8 cellular contexts compared by ENCODE assay signal in the genomic region with DNA sequence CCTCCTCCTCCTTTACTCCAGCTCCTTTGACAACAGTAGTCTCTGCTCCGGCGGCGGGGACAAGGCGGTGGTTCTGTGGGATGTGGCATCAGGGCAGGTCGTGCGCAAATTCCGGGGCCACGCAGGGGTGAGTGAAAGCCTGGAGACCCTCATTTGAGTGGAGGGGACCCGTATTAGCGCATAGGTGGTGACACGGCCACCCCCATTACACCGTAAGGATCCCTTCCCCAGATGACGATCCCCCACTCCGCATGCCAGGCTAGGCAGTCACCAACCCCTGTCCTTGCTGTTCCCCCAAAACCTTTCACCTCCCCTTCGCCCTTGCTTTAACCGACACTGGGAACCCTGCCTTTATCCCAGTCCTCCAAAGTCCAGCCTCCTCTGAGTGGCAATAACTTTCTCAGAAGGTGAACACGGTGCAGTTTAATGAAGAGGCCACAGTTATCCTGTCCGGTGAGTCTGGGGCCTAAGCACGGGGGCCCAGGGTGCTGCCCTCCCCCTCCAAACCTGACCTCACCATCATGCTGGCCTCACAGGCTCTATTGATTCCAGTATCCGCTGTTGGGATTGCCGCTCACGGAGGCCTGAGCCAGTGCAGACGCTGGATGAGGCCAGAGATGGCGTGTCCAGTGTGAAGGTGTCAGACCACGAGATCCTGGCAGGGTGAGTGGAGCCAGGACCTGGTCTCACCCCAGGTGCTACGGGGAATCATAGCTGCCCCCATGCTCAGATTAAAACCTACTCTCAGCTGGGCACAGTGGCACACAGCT. TPM values are rescaled to one million over a fixed set of nuclear protein-coding genes. Genes with fewer than 3 reads are reported as not detected.
A peak's percentile ranks its signal among the peaks of the same experiment; 100 is the strongest.
DNase-seq lines count a peak whose midpoint lies in the region; ATAC-seq, FAIRE-seq and TF ChIP-seq lines count a peak whose summit lies in the region.

No MANE protein-coding gene starts in this region.

- TF ChIP-seq CTCF in ascending aorta (IDR thresholded peaks at IDR 0.05) (no peak), HepG2 (CRISPR knock-in tag; IDR thresholded peaks at IDR 0.05) (no peak)

- peaks cover 40% of the 10 kb centered on the region for H3K36me3 Mint-ChIP-seq in activated CD4-positive, alpha-beta T cell treated with anti-CD3 and anti-CD28 coated beads for 36 hours (ENCODE audit: low read depth)

- H3K27ac Mint-ChIP-seq in activated CD4-positive, alpha-beta T cell treated with anti-CD3 and anti-CD28 coated beads for 36 hours = peak overlapping the region; percentile 100

- H3K27ac ChIP-seq in ascending aorta (peak overlapping the region; percentile 95 to 100), HepG2 (ENCODE audit: extremely low read length, insufficient read depth, low read length) (peak overlapping the region; percentile 88), thymus (ENCODE audit: low read depth) (peak overlapping the region; percentile 91)

- H3K9me3 ChIP-seq in ascending aorta (no peaks in the 10 kb centered on the region), HepG2 (ENCODE audit: low read length) (no peaks in the 10 kb centered on the region), thymus (ENCODE audit: control insufficient read depth) (no peaks in the 10 kb centered on the region)

- WGBS in HepG2 (ENCODE audit: low lambda C conversion rate) = 89% methylated on average over 14 of the region's 26 CpGs
- 51% methylated on average over 26 of the region's 26 CpGs for WGBS in thymus

- no peak for FAIRE-seq in HepG2 (lab: Jason Lieb, UNC)

- BruUV-seq in HepG2 (replicated peaks; lab: Mats Ljungman, UMichigan) = no TSS peak

- H3K27me3 Mint-ChIP-seq in activated CD4-positive, alpha-beta T cell treated with anti-CD3 and anti-CD28 coated beads for 36 hours = no peaks in the 10 kb centered on the region

- CTCF ChIA-PET in activated CD4-positive, alpha-beta T cell treated with anti-CD3 and anti-CD28 coated beads for 36 hours (lab: Charles Lee) = interaction anchor here (1.0 to 1.7 kb wide), 3 partner anchors 9 to 111 kb away, joined by 3 to 7 read pairs (median 6); no protein-coding TSS in a partner anchor
- CTCF ChIA-PET in HepG2 (lab: Yijun Ruan, JAX; ENCODE audit: low intra/inter-chr PET ratio, low total read pairs) = interaction anchor here (2.6 kb wide), 1 partner anchor 106 kb away, joined by 17 read pairs; no protein-coding TSS in a partner anchor

- no peak for ATAC-seq in activated CD4-positive, alpha-beta T cell treated with anti-CD3 and anti-CD28 coated beads for 36 hours
- ATAC-seq in HepG2 (no peak), GM18868 (IDR thresholded peaks at IDR 0.05; ENCODE audit: unreplicated experiment) (no peak)

- intact Hi-C loops in activated CD4-positive, alpha-beta T cell treated with anti-CD3 and anti-CD28 coated beads for 36 hours (cut with DNase I, micrococcal nuclease) = loop anchor here in 1 of 2 experiments (5.0 kb wide), 1 partner anchor 468 kb away; no protein-coding TSS in a partner anchor
- intact Hi-C loops in ascending aorta (cut with DNase I) (loop anchor here (10.0 kb wide), 1 partner anchor 616 kb away; a partner anchor contains a TSS), HepG2 (cut with micrococcal nuclease; ENCODE audit: unreplicated experiment) (no loop called here)

- H3K4me3 ChIP-seq in ascending aorta (peak overlapping the region; percentile 71 to 92), HepG2 (replicated peaks in 1 of 3; ENCODE audit: insufficient read depth in 1 of 3, low read depth in 2 of 3, low read length in 3 of 3) (peak overlapping the region; percentile 77 to 96 (median 96)), thymus (ENCODE audit: low read length) (peak overlapping the region; percentile 92)

- TF ChIP-seq RAD21 in HepG2 (CRISPR knock-in tag; IDR thresholded peaks at IDR 0.05) = no peak

- no peak for DNase-seq in activated CD4-positive, alpha-beta T cell treated with anti-CD3 and anti-CD28 coated beads for 36 hours
- DNase-seq in activated CD4-positive, alpha-beta T cell treated with anti-CD3 and anti-CD28 coated beads, Interleukin-2, amount 50 U/mL, for 48 hours = no peak
- DNase-seq in ascending aorta (ENCODE audit: low spot score in 2 of 2) (no peak), HepG2 (ENCODE audit: low spot score) (no peak), SIG-M5 treated with dmso at 0.1 percent for 504 hours (lab: John Stamatoyannopoulos, UW; ENCODE audit: unreplicated experiment) (no peak), T-helper 9 cell (no peak)

- peaks cover 34% of the 10 kb centered on the region for H3K79me2 ChIP-seq in HepG2 (ENCODE audit: insufficient read depth, low read length)

- peak overlapping the region; percentile 86 for H3K4me3 Mint-ChIP-seq in activated CD4-positive, alpha-beta T cell treated with anti-CD3 and anti-CD28 coated beads for 36 hours

- in situ Hi-C loops in HepG2 (cut with HindIII; ENCODE audit: extremely low pct_ligation_motif_present, low pct_unique_long_range_greater_than_20kb) = loop anchor here (5.0 kb wide), 1 partner anchor 108 kb away; no protein-coding TSS in a partner anchor

- H3K27me3 ChIP-seq in ascending aorta (no peaks in the 10 kb centered on the region), HepG2 (ENCODE audit: control insufficient read depth in 1 of 2, insufficient read depth in 2 of 2, low read length in 2 of 2) (no peaks in the 10 kb centered on the region; a peak in 1 of 5 replicates), thymus (ENCODE audit: control insufficient read depth, insufficient read depth) (no peaks in the 10 kb centered on the region)

- no peaks in the 10 kb centered on the region for H4K20me1 ChIP-seq in HepG2 (ENCODE audit: insufficient read depth, low read length)

- POLR2A ChIA-PET in activated CD4-positive, alpha-beta T cell treated with anti-CD3 and anti-CD28 coated beads for 36 hours (lab: Charles Lee) = interaction anchor here (0.6 to 1.3 kb wide), 2 partner anchors 11 to 1883 kb away, joined by 3 to 4 read pairs; no protein-coding TSS in a partner anchor
- POLR2A ChIA-PET in HepG2 (lab: Yijun Ruan, JAX) = interaction anchor here (1.4 to 1.6 kb wide), 2 partner anchors 59 to 174 kb away, joined by 3 to 4 read pairs; a partner anchor contains a TSS

- H3K4me2 ChIP-seq in HepG2 (ENCODE audit: low read depth, low read length) = peak overlapping the region; percentile 97

- no peak; a peak in 1 of 4 replicates for TF ChIP-seq POLR2A in HepG2 (IDR thresholded peaks at IDR 0.05; ENCODE audit: insufficient read depth in 1 of 2, low read depth in 2 of 2, low read length in 2 of 2)

- H3K4me1 Mint-ChIP-seq in activated CD4-positive, alpha-beta T cell treated with anti-CD3 and anti-CD28 coated beads for 36 hours = peaks cover 36% of the 10 kb centered on the region

- H3K9ac ChIP-seq in HepG2 (ENCODE audit: insufficient read depth, low read depth, low read length) = peak overlapping the region; percentile 93

- H3K4me1 ChIP-seq in ascending aorta (peaks cover 12 to 33% of the 10 kb centered on the region in 2 donors), HepG2 (ENCODE audit: insufficient read depth, low read length) (peaks cover 35% of the 10 kb centered on the region), thymus (ENCODE audit: control insufficient read depth, insufficient read depth, low read length) (peaks cover 22% of the 10 kb centered on the region)

- H2AFZ ChIP-seq in HepG2 (ENCODE audit: low read length) = no peak overlapping the region

- TF ChIP-seq EP300 in HepG2 (IDR thresholded peaks at IDR 0.05; ENCODE audit: low read depth in 2 of 2, low read length in 2 of 2) = no peak
- no peak for TF ChIP-seq EP300 in HepG2 (CRISPR knock-in tag; IDR thresholded peaks at IDR 0.05; ENCODE audit: borderline replicate concordance)

- H3K9me3 Mint-ChIP-seq in activated CD4-positive, alpha-beta T cell treated with anti-CD3 and anti-CD28 coated beads for 36 hours (ENCODE audit: low read depth) = no peaks in the 10 kb centered on the region

- H3K36me3 ChIP-seq in ascending aorta (peaks cover 18 to 29% of the 10 kb centered on the region in 2 donors), HepG2 (replicated peaks in 1 of 2; ENCODE audit: control insufficient read depth in 1 of 2, insufficient read depth in 2 of 2, low read length in 2 of 2) (peaks cover 13 to 25% of the 10 kb centered on the region in 2 experiments), thymus (ENCODE audit: control insufficient read depth, insufficient read depth) (peaks cover 37% of the 10 kb centered on the region)

RNA-seq across cellular contexts. Expression of a gene that starts 3.7 kb away (rescaled TPM):
- 10 to 100 TPM; 13.5 to 19.5 TPM for total RNA-seq in activated CD4-positive, alpha-beta T cell treated with anti-CD3 and anti-CD28 coated beads for 36 hours
- 12.0 TPM for total RNA-seq in ascending aorta
- 9.9 and 10.7 TPM in 2 replicates for total RNA-seq in HepG2 (2016; rRNA removed; fragmentation: Illumina TruSeq; extraction: Trizol)
- total RNA-seq in HepG2 (2016; cell fraction: cytosol; rRNA removed; fragmentation: Illumina TruSeq; extraction: Trizol; ENCODE audit: low read depth) = 6.9 and 7.6 TPM in 2 replicates
- 11.3 and 11.8 TPM in 2 replicates for total RNA-seq in HepG2 (2016; cell fraction: insoluble cytoplasmic fraction; rRNA removed; fragmentation: Illumina TruSeq; extraction: Trizol)
- 8.4 and 8.9 TPM in 2 replicates for total RNA-seq in HepG2 (2016; cell fraction: membrane; rRNA removed; fragmentation: Illumina TruSeq; extraction: Trizol)
- 7.7 and 8.0 TPM in 2 replicates for total RNA-seq in HepG2 (2016; cell fraction: nucleus; rRNA removed; fragmentation: Illumina TruSeq; extraction: Trizol)
- polyA plus RNA-seq in HepG2 (2011; rRNA removed) = 4.5 and 5.4 TPM in 2 replicates
- 6.2 and 9.4 TPM in 2 replicates for polyA plus RNA-seq in HepG2 (2011; cell fraction: cytosol; rRNA removed)
- 11.3 and 12.7 TPM in 2 replicates for polyA plus RNA-seq in HepG2 (2011; cell fraction: nucleus; rRNA removed)
- 5.0 and 9.1 TPM in 2 replicates for polyA plus RNA-seq in HepG2 (2012)
- 5.9 and 6.7 TPM in 2 replicates for polyA plus RNA-seq in HepG2 (2016; cell fraction: cytosol; fragmentation: Illumina TruSeq; extraction: Trizol; ENCODE audit: low read depth)
- 11.8 and 12.8 TPM in 2 replicates for polyA plus RNA-seq in HepG2 (2016; cell fraction: insoluble cytoplasmic fraction; fragmentation: Illumina TruSeq; extraction: Trizol; ENCODE audit: low read depth)
- polyA plus RNA-seq in HepG2 (2016; cell fraction: membrane; fragmentation: Illumina TruSeq; extraction: Trizol; ENCODE audit: low read depth) = 8.3 and 8.5 TPM in 2 replicates
- 13.7 and 15.3 TPM in 2 replicates for polyA plus RNA-seq in HepG2 (2016; cell fraction: nucleus; fragmentation: Illumina TruSeq; extraction: Trizol; ENCODE audit: insufficient read depth, low read depth)
- polyA minus RNA-seq in HepG2 (2011; rRNA and poly(A)+ RNA removed; ENCODE audit: low replicate concordance) = 10.4 and 11.3 TPM in 2 replicates
- polyA minus RNA-seq in HepG2 (2011; cell fraction: cytosol; rRNA and poly(A)+ RNA removed) = 1.6 and 2.4 TPM in 2 replicates
- 7.7 and 8.6 TPM in 2 replicates for polyA minus RNA-seq in HepG2 (2011; cell fraction: nucleus; rRNA and poly(A)+ RNA removed)
- polyA plus RNA-seq in thymus = 19.6 TPM

RNA-seq across cellular contexts. Expression of a gene that starts 3.8 kb away (rescaled TPM):
- total RNA-seq in activated CD4-positive, alpha-beta T cell treated with anti-CD3 and anti-CD28 coated beads for 36 hours = 100 to 1,000 TPM; 118 to 154 TPM
- total RNA-seq in ascending aorta = 36.3 TPM
- total RNA-seq in HepG2 (2016; rRNA removed; fragmentation: Illumina TruSeq; extraction: Trizol) = 10.8 and 23.8 TPM in 2 replicates
- 4.0 and 5.4 TPM in 2 replicates for total RNA-seq in HepG2 (2016; cell fraction: cytosol; rRNA removed; fragmentation: Illumina TruSeq; extraction: Trizol; ENCODE audit: low read depth)
- 8.6 and 23.6 TPM in 2 replicates for total RNA-seq in HepG2 (2016; cell fraction: insoluble cytoplasmic fraction; rRNA removed; fragmentation: Illumina TruSeq; extraction: Trizol)
- total RNA-seq in HepG2 (2016; cell fraction: membrane; rRNA removed; fragmentation: Illumina TruSeq; extraction: Trizol) = 13.4 and 16.7 TPM in 2 replicates
- total RNA-seq in HepG2 (2016; cell fraction: nucleus; rRNA removed; fragmentation: Illumina TruSeq; extraction: Trizol) = 28.7 and 30.9 TPM in 2 replicates
- polyA plus RNA-seq in HepG2 (2011; rRNA removed) = 23.6 and 31.8 TPM in 2 replicates
- polyA plus RNA-seq in HepG2 (2011; cell fraction: cytosol; rRNA removed) = 26.5 and 29.6 TPM in 2 replicates
- 46.9 and 59.4 TPM in 2 replicates for polyA plus RNA-seq in HepG2 (2011; cell fraction: nucleus; rRNA removed)
- polyA plus RNA-seq in HepG2 (2012) = 38.9 and 46.8 TPM in 2 replicates
- polyA plus RNA-seq in HepG2 (2016; cell fraction: cytosol; fragmentation: Illumina TruSeq; extraction: Trizol; ENCODE audit: low read depth) = 4.9 and 6.4 TPM in 2 replicates
- polyA plus RNA-seq in HepG2 (2016; cell fraction: insoluble cytoplasmic fraction; fragmentation: Illumina TruSeq; extraction: Trizol; ENCODE audit: low read depth) = 10.9 and 14.9 TPM in 2 replicates
- polyA plus RNA-seq in HepG2 (2016; cell fraction: membrane; fragmentation: Illumina TruSeq; extraction: Trizol; ENCODE audit: low read depth) = 15.2 and 17.9 TPM in 2 replicates
- polyA plus RNA-seq in HepG2 (2016; cell fraction: nucleus; fragmentation: Illumina TruSeq; extraction: Trizol; ENCODE audit: insufficient read depth, low read depth) = 43.7 and 53.7 TPM in 2 replicates
- 15.2 and 23.5 TPM in 2 replicates for polyA minus RNA-seq in HepG2 (2011; rRNA and poly(A)+ RNA removed; ENCODE audit: low replicate concordance)
- 8.4 and 16.6 TPM in 2 replicates for polyA minus RNA-seq in HepG2 (2011; cell fraction: cytosol; rRNA and poly(A)+ RNA removed)
- 10.7 and 15.5 TPM in 2 replicates for polyA minus RNA-seq in HepG2 (2011; cell fraction: nucleus; rRNA and poly(A)+ RNA removed)
- 49.1 TPM for polyA plus RNA-seq in thymus

RNA-seq across cellular contexts. Expression of a gene that starts 11.3 kb away (rescaled TPM):
- 100 to 1,000 TPM; 101 to 112 TPM for total RNA-seq in activated CD4-positive, alpha-beta T cell treated with anti-CD3 and anti-CD28 coated beads for 36 hours
- total RNA-seq in ascending aorta (160 TPM), HepG2 (2016; rRNA removed; fragmentation: Illumina TruSeq; extraction: Trizol) (34.8 and 43.3 TPM in 2 replicates)
- 18.6 and 20.2 TPM in 2 replicates for total RNA-seq in HepG2 (2016; cell fraction: cytosol; rRNA removed; fragmentation: Illumina TruSeq; extraction: Trizol; ENCODE audit: low read depth)
- 36.3 and 41.9 TPM in 2 replicates for total RNA-seq in HepG2 (2016; cell fraction: insoluble cytoplasmic fraction; rRNA removed; fragmentation: Illumina TruSeq; extraction: Trizol)
- 18.6 and 23.3 TPM in 2 replicates for total RNA-seq in HepG2 (2016; cell fraction: membrane; rRNA removed; fragmentation: Illumina TruSeq; extraction: Trizol)
- 44.1 and 48.8 TPM in 2 replicates for total RNA-seq in HepG2 (2016; cell fraction: nucleus; rRNA removed; fragmentation: Illumina TruSeq; extraction: Trizol)
- polyA plus RNA-seq in HepG2 (2011; rRNA removed) (84.3 and 84.6 TPM in 2 replicates), thymus (74.3 TPM)
- 70.3 and 86.4 TPM in 2 replicates for polyA plus RNA-seq in HepG2 (2011; cell fraction: cytosol; rRNA removed)
- polyA plus RNA-seq in HepG2 (2011; cell fraction: nucleus; rRNA removed) = 180 and 198 TPM in 2 replicates
- 54.1 and 72.2 TPM in 2 replicates for polyA plus RNA-seq in HepG2 (2012)
- 12.2 and 12.4 TPM in 2 replicates for polyA plus RNA-seq in HepG2 (2016; cell fraction: cytosol; fragmentation: Illumina TruSeq; extraction: Trizol; ENCODE audit: low read depth)
- 34.0 and 35.3 TPM in 2 replicates for polyA plus RNA-seq in HepG2 (2016; cell fraction: insoluble cytoplasmic fraction; fragmentation: Illumina TruSeq; extraction: Trizol; ENCODE audit: low read depth)
- 12.8 and 13.6 TPM in 2 replicates for polyA plus RNA-seq in HepG2 (2016; cell fraction: membrane; fragmentation: Illumina TruSeq; extraction: Trizol; ENCODE audit: low read depth)
- 90.1 and 103 TPM in 2 replicates for polyA plus RNA-seq in HepG2 (2016; cell fraction: nucleus; fragmentation: Illumina TruSeq; extraction: Trizol; ENCODE audit: insufficient read depth, low read depth)
- 80.2 and 94.5 TPM in 2 replicates for polyA minus RNA-seq in HepG2 (2011; rRNA and poly(A)+ RNA removed; ENCODE audit: low replicate concordance)
- 27.8 and 30.4 TPM in 2 replicates for polyA minus RNA-seq in HepG2 (2011; cell fraction: cytosol; rRNA and poly(A)+ RNA removed)
- 56.0 and 62.9 TPM in 2 replicates for polyA minus RNA-seq in HepG2 (2011; cell fraction: nucleus; rRNA and poly(A)+ RNA removed)

RNA-seq across cellular contexts. Expression of a gene that starts 17.5 kb away (rescaled TPM):
- total RNA-seq in activated CD4-positive, alpha-beta T cell treated with anti-CD3 and anti-CD28 coated beads for 36 hours = not detected
- total RNA-seq in ascending aorta (not detected), HepG2 (2016; rRNA removed; fragmentation: Illumina TruSeq; extraction: Trizol) (not detected in 2 replicates)
- not detected in 2 replicates for total RNA-seq in HepG2 (2016; cell fraction: cytosol; rRNA removed; fragmentation: Illumina TruSeq; extraction: Trizol; ENCODE audit: low read depth)
- total RNA-seq in HepG2 (2016; cell fraction: insoluble cytoplasmic fraction; rRNA removed; fragmentation: Illumina TruSeq; extraction: Trizol) = not detected in 2 replicates
- not detected in 2 replicates for total RNA-seq in HepG2 (2016; cell fraction: membrane; rRNA removed; fragmentation: Illumina TruSeq; extraction: Trizol)
- not detected in 2 replicates for total RNA-seq in HepG2 (2016; cell fraction: nucleus; rRNA removed; fragmentation: Illumina TruSeq; extraction: Trizol)
- polyA plus RNA-seq in HepG2 (2011; rRNA removed) (not detected in 2 replicates), thymus (0.14 TPM)
- not detected in 2 replicates for polyA plus RNA-seq in HepG2 (2011; cell fraction: cytosol; rRNA removed)
- 0.82 TPM in 1 of 2 replicates, not detected in the other for polyA plus RNA-seq in HepG2 (2011; cell fraction: nucleus; rRNA removed)
- not detected in 2 replicates for polyA plus RNA-seq in HepG2 (2012)
- not detected in 2 replicates for polyA plus RNA-seq in HepG2 (2016; cell fraction: cytosol; fragmentation: Illumina TruSeq; extraction: Trizol; ENCODE audit: low read depth)
- not detected in 2 replicates for polyA plus RNA-seq in HepG2 (2016; cell fraction: insoluble cytoplasmic fraction; fragmentation: Illumina TruSeq; extraction: Trizol; ENCODE audit: low read depth)
- not detected in 2 replicates for polyA plus RNA-seq in HepG2 (2016; cell fraction: membrane; fragmentation: Illumina TruSeq; extraction: Trizol; ENCODE audit: low read depth)
- polyA plus RNA-seq in HepG2 (2016; cell fraction: nucleus; fragmentation: Illumina TruSeq; extraction: Trizol; ENCODE audit: insufficient read depth, low read depth) = not detected in 2 replicates
- 0.68 and 1.9 TPM in 2 replicates for polyA minus RNA-seq in HepG2 (2011; rRNA and poly(A)+ RNA removed; ENCODE audit: low replicate concordance)
- not detected in 2 replicates for polyA minus RNA-seq in HepG2 (2011; cell fraction: cytosol; rRNA and poly(A)+ RNA removed)
- not detected in 2 replicates for polyA minus RNA-seq in HepG2 (2011; cell fraction: nucleus; rRNA and poly(A)+ RNA removed)

RNA-seq across cellular contexts. Expression of a gene that starts 26.1 kb away (rescaled TPM):
- 1 to 10 TPM; 8.3 to 8.8 TPM for total RNA-seq in activated CD4-positive, alpha-beta T cell treated with anti-CD3 and anti-CD28 coated beads for 36 hours
- total RNA-seq in ascending aorta (7.6 TPM), HepG2 (2016; rRNA removed; fragmentation: Illumina TruSeq; extraction: Trizol) (4.6 and 6.1 TPM in 2 replicates)
- total RNA-seq in HepG2 (2016; cell fraction: cytosol; rRNA removed; fragmentation: Illumina TruSeq; extraction: Trizol; ENCODE audit: low read depth) = 1.2 and 2.0 TPM in 2 replicates
- total RNA-seq in HepG2 (2016; cell fraction: insoluble cytoplasmic fraction; rRNA removed; fragmentation: Illumina TruSeq; extraction: Trizol) = 3.8 and 6.5 TPM in 2 replicates
- 2.3 and 2.8 TPM in 2 replicates for total RNA-seq in HepG2 (2016; cell fraction: membrane; rRNA removed; fragmentation: Illumina TruSeq; extraction: Trizol)
- 5.5 and 5.9 TPM in 2 replicates for total RNA-seq in HepG2 (2016; cell fraction: nucleus; rRNA removed; fragmentation: Illumina TruSeq; extraction: Trizol)
- polyA plus RNA-seq in HepG2 (2011; rRNA removed) (5.7 and 7.0 TPM in 2 replicates), thymus (6.5 TPM)
- 6.0 and 11.9 TPM in 2 replicates for polyA plus RNA-seq in HepG2 (2011; cell fraction: cytosol; rRNA removed)
- polyA plus RNA-seq in HepG2 (2011; cell fraction: nucleus; rRNA removed) = 21.5 and 25.3 TPM in 2 replicates
- 3.3 TPM in 2 replicates for polyA plus RNA-seq in HepG2 (2012)
- polyA plus RNA-seq in HepG2 (2016; cell fraction: cytosol; fragmentation: Illumina TruSeq; extraction: Trizol; ENCODE audit: low read depth) = 1.7 and 1.9 TPM in 2 replicates
- polyA plus RNA-seq in HepG2 (2016; cell fraction: insoluble cytoplasmic fraction; fragmentation: Illumina TruSeq; extraction: Trizol; ENCODE audit: low read depth) = 4.4 and 5.7 TPM in 2 replicates
- 1.9 and 2.7 TPM in 2 replicates for polyA plus RNA-seq in HepG2 (2016; cell fraction: membrane; fragmentation: Illumina TruSeq; extraction: Trizol; ENCODE audit: low read depth)
- polyA plus RNA-seq in HepG2 (2016; cell fraction: nucleus; fragmentation: Illumina TruSeq; extraction: Trizol; ENCODE audit: insufficient read depth, low read depth) = 12.6 and 13.0 TPM in 2 replicates
- polyA minus RNA-seq in HepG2 (2011; rRNA and poly(A)+ RNA removed; ENCODE audit: low replicate concordance) = 10.4 and 13.8 TPM in 2 replicates
- 3.2 and 4.4 TPM in 2 replicates for polyA minus RNA-seq in HepG2 (2011; cell fraction: cytosol; rRNA and poly(A)+ RNA removed)
- 2.7 and 4.4 TPM in 2 replicates for polyA minus RNA-seq in HepG2 (2011; cell fraction: nucleus; rRNA and poly(A)+ RNA removed)
